In genomic region chr6:16067568-16067967, GRCh38 we compare ENCODE assay signal across 17 cellular contexts.
DNase-seq lines count a peak whose midpoint lies in the region; FAIRE-seq and TF ChIP-seq lines count a peak whose summit lies in the region.
"Had no signal": no experiment of that assay in that cellular context is flagged by ENCODE, and none has a peak within 500 bp of the region (broad histone marks: within the 10 kb centered on the region; RNA-seq: fewer than 3 reads in every experiment).

No MANE protein-coding gene starts in this region.

- BruUV-seq in MCF 10A (replicated peaks; lab: Mats Ljungman, UMichigan) (no TSS peak), mammary epithelial cell (replicated peaks; lab: Mats Ljungman, UMichigan) (no TSS peak)

- H3K4me2 ChIP-seq in mammary epithelial cell (ENCODE audit: insufficient read depth, low read depth, low read length), result no peak overlapping the region
- H3K4me2 ChIP-seq: GM23338 had no signal

- H3K27ac ChIP-seq in mammary epithelial cell (ENCODE audit: insufficient read depth, low read depth, low read length), result no peak overlapping the region
- no peak overlapping the region for H3K27ac ChIP-seq in kidney (ENCODE audit: low read depth in 2 of 2, low read length in 2 of 2)

- CTCF ChIA-PET in MCF 10A (lab: Yijun Ruan, JAX), result no interaction called here
- CTCF ChIA-PET in mammary epithelial cell (lab: Charles Lee; ENCODE audit: low non-redundant PET), result no interaction called here

- peak; percentile 15 for DNase-seq in MCF 10A (ENCODE audit: unreplicated experiment)
- no peak for DNase-seq in mammary epithelial cell
- peak; percentile 66 for DNase-seq in bronchial epithelial cell (ENCODE audit: low read depth)
- no peak for DNase-seq in kidney
- DNase-seq in nucleus accumbens (lab: John Stamatoyannopoulos, UW), result no peak
- no peak for DNase-seq in H54 (ENCODE audit: insufficient read length, low spot score)
- DNase-seq: C1 segment of cervical spinal cord; Calu3; CD4-positive, alpha-beta memory T cell; COR-L47; DMS53; DMS79 treated with DMSO at 0.1 percent for 48 hours; GF-D8; HFFc6 had no signal

- no peaks in the 10 kb centered on the region for H3K9me3 Mint-ChIP-seq in MCF 10A (ENCODE audit: unreplicated experiment)
- H3K9me3 Mint-ChIP-seq: CD4-positive, alpha-beta memory T cell; GM23338 had no signal

- WGBS in mammary epithelial cell (ENCODE audit: low coverage, missing lambda C conversion rate), result 29% methylated on average over 3 of the region's 3 CpGs

- H3K4me3 ChIP-seq in mammary epithelial cell (replicated peaks in 1 of 3; ENCODE audit: insufficient read depth in 1 of 3, low read depth in 2 of 3, low read length in 3 of 3), result no peak overlapping the region
- no peak overlapping the region for H3K4me3 ChIP-seq in bronchial epithelial cell (ENCODE audit: low read depth, low read length)
- no peak overlapping the region for H3K4me3 ChIP-seq in kidney (ENCODE audit: low read length in 2 of 2)
- H3K4me3 ChIP-seq: GM23338, HAP-1 had no signal

- dilution Hi-C loops in mammary epithelial cell (cut with HindIII; ENCODE audit: low sequenced_read_pairs), result no loop called here

- no peak for FAIRE-seq in bronchial epithelial cell (lab: Jason Lieb, UNC)
- FAIRE-seq in kidney (lab: Jason Lieb, UNC), result peak; percentile 11
- no peak for FAIRE-seq in H54 (lab: Jason Lieb, UNC)
- FAIRE-seq: GM18507 had no signal

- H3K4me1 ChIP-seq in mammary epithelial cell (ENCODE audit: insufficient read depth, low read length) (no peaks in the 10 kb centered on the region), kidney (ENCODE audit: control insufficient read depth in 1 of 2, insufficient read depth in 1 of 2, low read depth in 1 of 2, low read length in 2 of 2) (no peaks in the 10 kb centered on the region)

- no peak overlapping the region for H3K4me3 Mint-ChIP-seq in MCF 10A (ENCODE audit: unreplicated experiment)
- H3K4me3 Mint-ChIP-seq: CD4-positive, alpha-beta memory T cell; GM23338; HFFc6 had no signal

- no peaks in the 10 kb centered on the region for H3K36me3 Mint-ChIP-seq in MCF 10A (ENCODE audit: insufficient read depth, unreplicated experiment)
- H3K36me3 Mint-ChIP-seq: CD4-positive, alpha-beta memory T cell had no signal

- POLR2A ChIA-PET in MCF 10A (lab: Yijun Ruan, JAX), result no interaction called here

- H3K9ac ChIP-seq in mammary epithelial cell (ENCODE audit: insufficient read depth, low read length) (no peak overlapping the region), kidney (ENCODE audit: low read length in 2 of 2) (no peak overlapping the region)

- no peaks in the 10 kb centered on the region for H3K79me2 ChIP-seq in mammary epithelial cell (ENCODE audit: insufficient read depth, low read length)

- no peak for TF ChIP-seq POLR2A in H54 (IDR thresholded peaks at IDR 0.05; ENCODE audit: low read depth, low read length)

- no peak overlapping the region for H3K27ac Mint-ChIP-seq in MCF 10A (ENCODE audit: low read depth, unreplicated experiment)
- H3K27ac Mint-ChIP-seq: CD4-positive, alpha-beta memory T cell; GM23338; HFFc6 had no signal

- in situ Hi-C loops in mammary epithelial cell (cut with MboI; ENCODE audit: low sequenced_read_pairs in 2 of 2), result no loop called here

- no peak for TF ChIP-seq CTCF in MCF 10A (IDR thresholded peaks at IDR 0.05; ENCODE audit: unreplicated experiment)
- TF ChIP-seq CTCF in mammary epithelial cell (conservative IDR thresholded peaks at IDR 0.05 in 1 of 2, IDR thresholded peaks at IDR 0.05 in 1 of 2; ENCODE audit: extremely low read depth in 1 of 2, insufficient read depth in 1 of 2, low read depth in 1 of 2, low read length in 2 of 2), result no peak
- no peak for TF ChIP-seq CTCF in bronchial epithelial cell (IDR thresholded peaks at IDR 0.05; ENCODE audit: insufficient read depth, low read length, severe bottlenecking)
- TF ChIP-seq CTCF in kidney (IDR thresholded peaks at IDR 0.05; ENCODE audit: borderline replicate concordance, extremely low read depth, insufficient read depth), result no peak

- H3K9me3 ChIP-seq in mammary epithelial cell (replicated peaks; ENCODE audit: insufficient read depth, low read length) (no peaks in the 10 kb centered on the region), kidney (ENCODE audit: control insufficient read depth in 1 of 2, low read length in 2 of 2) (no peaks in the 10 kb centered on the region)
- H3K9me3 ChIP-seq: HAP-1 had no signal

- H3K4me1 Mint-ChIP-seq in MCF 10A (ENCODE audit: insufficient read depth, unreplicated experiment), result no peaks in the 10 kb centered on the region

- no peaks in the 10 kb centered on the region for H3K27me3 ChIP-seq in mammary epithelial cell (ENCODE audit: insufficient read depth, low read length)
- peaks cover 1% of the 10 kb centered on the region for H3K27me3 ChIP-seq in bronchial epithelial cell (ENCODE audit: control insufficient read depth, insufficient read depth, low read length)

- H3K27me3 Mint-ChIP-seq in MCF 10A (ENCODE audit: insufficient read depth, unreplicated experiment), result no peaks in the 10 kb centered on the region

- H3K36me3 ChIP-seq in mammary epithelial cell (ENCODE audit: insufficient read depth, low read length) (no peaks in the 10 kb centered on the region), bronchial epithelial cell (ENCODE audit: control insufficient read depth, insufficient read depth, low read length) (no peaks in the 10 kb centered on the region), kidney (ENCODE audit: control insufficient read depth in 1 of 2, insufficient read depth in 2 of 2, low read length in 2 of 2) (no peaks in the 10 kb centered on the region)
- H3K36me3 ChIP-seq: HAP-1 had no signal

- H4K20me1 ChIP-seq in mammary epithelial cell (ENCODE audit: insufficient read depth, low read length), result no peaks in the 10 kb centered on the region

- no peak overlapping the region for H2AFZ ChIP-seq in mammary epithelial cell (ENCODE audit: low read depth, low read length)
- H2AFZ ChIP-seq: GM23338 had no signal

- intact Hi-C loops in MCF 10A (cut with micrococcal nuclease) (no loop called here), mammary epithelial cell (cut with micrococcal nuclease) (no loop called here), kidney (cut with DNase I) (no loop called here)

Comparison
In these comparisons a context has a peak if more than half of its experiments do, and no peak if none do; other contexts are left out.
1. DNase-seq: peak in MCF 10A (single experiment) and bronchial epithelial cell (single experiment); none in mammary epithelial cell (single experiment), kidney (single experiment), nucleus accumbens (0 of 56) and H54 (single experiment).